9 cellular contexts compared by ENCODE assay signal in the genomic region with DNA sequence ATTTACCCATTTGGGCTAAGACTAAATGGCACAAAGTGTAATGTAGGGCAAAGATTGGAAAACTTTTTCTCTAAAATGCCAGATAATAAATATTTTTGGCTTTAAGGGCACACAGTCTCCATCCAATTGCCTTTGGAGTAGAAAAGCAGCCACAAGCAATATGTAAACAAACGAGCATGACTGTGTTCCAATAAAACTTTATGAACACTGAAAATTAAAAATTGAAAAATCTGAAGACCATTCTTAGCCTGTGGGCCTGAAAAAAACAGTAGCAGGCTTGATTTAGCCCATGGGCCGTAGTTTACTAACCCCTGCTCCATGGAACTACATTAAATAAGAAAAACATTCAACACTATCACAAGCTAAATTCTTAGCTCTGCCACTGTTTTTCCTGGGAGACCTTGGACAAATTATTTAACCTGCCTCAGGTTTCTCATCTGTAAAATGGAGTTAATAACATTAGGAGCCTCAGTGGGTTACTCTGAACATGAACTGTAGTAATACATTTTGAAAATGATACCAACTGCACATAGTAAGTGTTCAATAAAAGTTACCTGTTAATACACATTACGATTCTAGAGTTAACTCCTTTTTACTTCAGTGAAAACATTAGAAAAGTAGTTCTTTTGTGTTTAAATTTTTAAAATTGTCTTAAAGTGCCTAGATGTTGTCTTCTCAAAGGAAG. TPM values are rescaled to one million over a fixed set of nuclear protein-coding genes. Genes with fewer than 3 reads are reported as not detected.
DNase-seq lines count a peak whose midpoint lies in the region; ATAC-seq, FAIRE-seq and TF ChIP-seq lines count a peak whose summit lies in the region.
"Had no signal": no experiment of that assay in that cellular context is flagged by ENCODE, and none has a peak within 500 bp of the region (broad histone marks: within the 10 kb centered on the region; RNA-seq: fewer than 3 reads in every experiment).

No MANE protein-coding gene starts in this region.

- H3K9me3 ChIP-seq in SK-N-MC (ENCODE audit: low read depth, low read length) (no peaks in the 10 kb centered on the region), small intestine (ENCODE audit: control insufficient read depth, low read depth) (no peaks in the 10 kb centered on the region)

- FAIRE-seq in GM19239 (lab: Jason Lieb, UNC) (peak; percentile 35), small intestine (lab: Jason Lieb, UNC) (no peak)

- no peaks in the 10 kb centered on the region for H3K36me3 ChIP-seq in SK-N-MC (ENCODE audit: insufficient read depth, low read length)
- H3K36me3 ChIP-seq in small intestine (ENCODE audit: control insufficient read depth in 2 of 2, insufficient read depth in 2 of 2, low read length in 2 of 2), result no peaks in the 10 kb centered on the region

- H3K4me1 ChIP-seq in small intestine (ENCODE audit: control insufficient read depth in 2 of 2, insufficient read depth in 1 of 2, low read depth in 1 of 2, low read length in 1 of 2), result peaks cover 5 to 14% of the 10 kb centered on the region in 2 donors

- H3K27ac ChIP-seq in SK-N-MC (no peak overlapping the region), small intestine (ENCODE audit: low read depth in 1 of 2, low read length in 1 of 2) (peak overlapping the region; percentile 93 to 98)

- H3K9ac ChIP-seq in SK-N-MC (ENCODE audit: insufficient read length), result peak overlapping the region; percentile 81

- H3K27me3 ChIP-seq in small intestine (ENCODE audit: control insufficient read depth in 2 of 2, insufficient read depth in 2 of 2, low read length in 2 of 2), result no peaks in the 10 kb centered on the region

- H3K4me3 ChIP-seq in SK-N-MC (peak overlapping the region; percentile 80), fibroblast of pulmonary artery (replicated peaks; ENCODE audit: low read depth, low read length) (peak overlapping the region; percentile 79), small intestine (ENCODE audit: low read depth in 1 of 2, low read length in 2 of 2) (peak overlapping the region; percentile 87 to 90)

- DNase-seq in GM19239 (ENCODE audit: insufficient read length, low spot score) (no peak), SK-N-MC (ENCODE audit: low read depth, low spot score) (no peak), fibroblast of pulmonary artery (ENCODE audit: low read depth) (no peak), small intestine (no peak)
- DNase-seq in stimulated activated naive CD4-positive, alpha-beta T cell (lab: John Stamatoyannopoulos, UW), result no peak
- DNase-seq: NCI-H1105 treated with DMSO at 0.1 percent for 48 hours had no signal

- ATAC-seq in HG02642 (IDR thresholded peaks at IDR 0.05; ENCODE audit: poor library complexity, unreplicated experiment), result no peak
- no peak for ATAC-seq in HG02885 (IDR thresholded peaks at IDR 0.05; ENCODE audit: poor library complexity, unreplicated experiment)
- ATAC-seq in GM21825 (IDR thresholded peaks at IDR 0.05; ENCODE audit: unreplicated experiment), result no peak

- no peak for TF ChIP-seq CTCF in fibroblast of pulmonary artery (IDR thresholded peaks at IDR 0.05; ENCODE audit: low read length, missing control alignments)

- 42 to 53% (median 45%) methylated on average over 3 of the region's 3 CpGs for WGBS in small intestine, 3 donors

RNA-seq across cellular contexts. Expression of gene IFIH1, which starts 1.3 kb away (rescaled TPM):
- 10 to 100 TPM; 11.9 to 20.8 (median 19.2) TPM for polyA plus RNA-seq in small intestine

RNA-seq across cellular contexts. Expression of gene GCA, which starts 26.7 kb away (rescaled TPM):
- 10 to 100 TPM; 16.1 to 24.3 (median 23.9) TPM for polyA plus RNA-seq in small intestine
